14 cellular contexts compared by ENCODE assay signal in genomic region chr11:115255006-115255762, GRCh38.
DNase-seq lines count a peak whose midpoint lies in the region; ATAC-seq, FAIRE-seq and TF ChIP-seq lines count a peak whose summit lies in the region.
"Had no signal": no experiment of that assay in that cellular context is flagged by ENCODE, and none has a peak within 500 bp of the region (broad histone marks: within the 10 kb centered on the region; RNA-seq: fewer than 3 reads in every experiment).

No MANE protein-coding gene starts in this region.

- H3K4me3 Mint-ChIP-seq in stimulated activated memory B cell treated with anti-CD40 and anti-IgM and Interleukin-4, amounts not matched to agents 10 μg/mL and 1 μg/mL and 100 μg/mL, for 72 hours, result peak overlapping the region; percentile 28

- CTCF ChIA-PET in OCI-LY7 (lab: Charles Lee; ENCODE audit: unreplicated experiment), result interaction anchor here (1.0 kb wide), 1 partner anchor 27 kb away, joined by 3 read pairs; no protein-coding TSS in a partner anchor

- no peak for TF ChIP-seq CTCF in OCI-LY7 (conservative IDR thresholded peaks at IDR 0.05; ENCODE audit: low read length)

- intact Hi-C loops in OCI-LY7 (cut with micrococcal nuclease; ENCODE audit: unreplicated experiment), result no loop called here

- H3K4me1 ChIP-seq in OCI-LY7 (ENCODE audit: insufficient read depth, low read length, poor library complexity, severe bottlenecking), result peaks cover 41% of the 10 kb centered on the region
- H3K4me1 ChIP-seq: SJSA1 had no signal

- no TSS peak for BruUV-seq in OCI-LY7 (replicated peaks; lab: Mats Ljungman, UMichigan)

- no peaks in the 10 kb centered on the region for H3K9me2 ChIP-seq in OCI-LY7 (ENCODE audit: insufficient read depth, low read length)

- no peaks in the 10 kb centered on the region for H3K9me3 ChIP-seq in OCI-LY7 (ENCODE audit: low read length)
- H3K9me3 ChIP-seq: HAP-1, SJSA1 had no signal

- H3K27ac Mint-ChIP-seq in stimulated activated memory B cell treated with anti-CD40 and anti-IgM and Interleukin-4, amounts not matched to agents 10 μg/mL and 1 μg/mL and 100 μg/mL, for 72 hours, result peak overlapping the region; percentile 52

- H3K36me3 Mint-ChIP-seq in stimulated activated memory B cell treated with anti-CD40 and anti-IgM and Interleukin-4, amounts not matched to agents 10 μg/mL and 1 μg/mL and 100 μg/mL, for 72 hours, result no peaks in the 10 kb centered on the region

- peak overlapping the region; percentile 92 for H3K4me2 ChIP-seq in OCI-LY7 (ENCODE audit: low read length)

- no peak overlapping the region for H3K4me3 ChIP-seq in OCI-LY7 (ENCODE audit: low read depth, low read length, poor library complexity, severe bottlenecking)
- H3K4me3 ChIP-seq: HAP-1, SJSA1 had no signal

- POLR2A ChIA-PET in OCI-LY7 (lab: Charles Lee), result interaction anchor here (0.7 to 2.1 kb wide), 8 partner anchors 8 to 135 kb away, joined by 3 to 9 read pairs (median 4); no protein-coding TSS in a partner anchor

- H3K27ac ChIP-seq in OCI-LY7 (ENCODE audit: low read depth, low read length, poor library complexity, severe bottlenecking), result no peak overlapping the region
- H3K27ac ChIP-seq: SJSA1 had no signal

- FAIRE-seq in GM19239 (lab: Jason Lieb, UNC), result peak; percentile 51

- no peaks in the 10 kb centered on the region for H3K27me3 Mint-ChIP-seq in stimulated activated memory B cell treated with anti-CD40 and anti-IgM and Interleukin-4, amounts not matched to agents 10 μg/mL and 1 μg/mL and 100 μg/mL, for 72 hours

- ATAC-seq in stimulated activated memory B cell treated with anti-CD40 and anti-IgM and Interleukin-4, amounts not matched to agents 10 μg/mL and 1 μg/mL and 100 μg/mL, for 72 hours, result peak; percentile 76
- ATAC-seq: PC-3 had no signal

- no peaks in the 10 kb centered on the region for H3K36me3 ChIP-seq in OCI-LY7 (ENCODE audit: insufficient read depth, low read length)
- H3K36me3 ChIP-seq: HAP-1, SJSA1 had no signal

- H3K79me2 ChIP-seq in OCI-LY7 (ENCODE audit: insufficient read depth, low read depth, low read length), result peaks cover 7% of the 10 kb centered on the region; the same call in 1 of the 2 replicates

- no peak for DNase-seq in GM19239 (ENCODE audit: insufficient read length, low spot score)
- no peak for DNase-seq in OCI-LY7 (ENCODE audit: low spot score)
- peak; percentile 14 for DNase-seq in iris pigment epithelial cell (ENCODE audit: low read depth)
- no peak for DNase-seq in stimulated activated naive CD4-positive, alpha-beta T cell (lab: John Stamatoyannopoulos, UW)
- no peak for DNase-seq in DMS114 treated with DMSO at 0.1 percent for 48 hours (lab: John Stamatoyannopoulos, UW; ENCODE audit: unreplicated experiment)
- DNase-seq in glomerular visceral epithelial cell (ENCODE audit: extremely low spot score), result no peak
- DNase-seq: EL, NCI-H146, NCI-H226, NCI-H526, PC-3 had no signal

- no peaks in the 10 kb centered on the region for H4K20me1 ChIP-seq in OCI-LY7 (ENCODE audit: insufficient read depth, low read length)

- H3K4me1 Mint-ChIP-seq in stimulated activated memory B cell treated with anti-CD40 and anti-IgM and Interleukin-4, amounts not matched to agents 10 μg/mL and 1 μg/mL and 100 μg/mL, for 72 hours, result peaks cover 25% of the 10 kb centered on the region

- no peak overlapping the region for H2AFZ ChIP-seq in OCI-LY7 (ENCODE audit: low read length)

- no peaks in the 10 kb centered on the region for H3K9me3 Mint-ChIP-seq in stimulated activated memory B cell treated with anti-CD40 and anti-IgM and Interleukin-4, amounts not matched to agents 10 μg/mL and 1 μg/mL and 100 μg/mL, for 72 hours
